Comparison of ENCODE assay signal across 12 cellular contexts in the genomic region with DNA sequence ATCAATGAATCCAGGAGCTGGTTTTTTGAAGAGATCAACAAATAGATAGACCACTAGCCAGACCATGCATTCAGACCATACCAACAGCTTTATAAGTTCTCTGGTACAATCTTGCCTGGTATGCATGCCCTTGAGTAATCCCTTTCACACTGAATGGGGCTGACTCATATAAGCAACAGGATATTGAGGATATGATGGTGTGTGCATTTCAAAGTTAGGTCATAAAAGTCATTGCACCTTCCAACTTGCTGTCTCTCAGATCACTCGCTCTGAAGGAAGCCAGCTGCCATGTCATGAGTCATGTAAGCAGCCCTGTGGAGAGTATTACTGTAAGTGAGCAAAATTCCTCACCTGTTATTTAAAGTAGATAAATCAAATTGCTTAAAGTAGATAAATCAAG. TPM values are rescaled to one million over a fixed set of nuclear protein-coding genes. Genes with fewer than 3 reads are reported as not detected.
DNase-seq lines count a peak whose midpoint lies in the region; ATAC-seq and TF ChIP-seq lines count a peak whose summit lies in the region.
"Had no signal": no experiment of that assay in that cellular context is flagged by ENCODE, and none has a peak within 500 bp of the region (broad histone marks: within the 10 kb centered on the region; RNA-seq: fewer than 3 reads in every experiment).

No MANE protein-coding gene starts in this region.

- H3K4me3 ChIP-seq in HEK293 (ENCODE audit: low read depth, low read length) (no peak overlapping the region), kidney epithelial cell (ENCODE audit: low read depth, low read length) (no peak overlapping the region)

- ATAC-seq in activated naive CD8-positive, alpha-beta T cell treated with anti-CD3 and anti-CD28 coated beads, Interleukin-2, amount 50 U/mL, for 24 hours, result peak; percentile 91
- ATAC-seq in GM21381 (IDR thresholded peaks at IDR 0.05; ENCODE audit: unreplicated experiment), result no peak
- no peak for ATAC-seq in GM18511 (IDR thresholded peaks at IDR 0.05; ENCODE audit: unreplicated experiment)

- peaks cover 29% of the 10 kb centered on the region for H3K9me3 Mint-ChIP-seq in activated naive CD8-positive, alpha-beta T cell treated with anti-CD3 and anti-CD28 coated beads, Interleukin-2, amount 50 U/mL, for 24 hours

- peaks cover 1% of the 10 kb centered on the region for H3K36me3 Mint-ChIP-seq in activated naive CD8-positive, alpha-beta T cell treated with anti-CD3 and anti-CD28 coated beads, Interleukin-2, amount 50 U/mL, for 24 hours (ENCODE audit: low read depth)

- no peak overlapping the region for H3K4me3 Mint-ChIP-seq in activated naive CD8-positive, alpha-beta T cell treated with anti-CD3 and anti-CD28 coated beads, Interleukin-2, amount 50 U/mL, for 24 hours
- H3K4me3 Mint-ChIP-seq: naive thymus-derived CD8-positive, alpha-beta T cell had no signal

- H3K36me3 ChIP-seq in HEK293 (ENCODE audit: control insufficient read depth in 2 of 2, insufficient read depth in 1 of 2, low read length in 2 of 2), result no peaks in the 10 kb centered on the region
- H3K36me3 ChIP-seq in kidney epithelial cell (ENCODE audit: control insufficient read depth, insufficient read depth, low read length), result no peaks in the 10 kb centered on the region

- no peak overlapping the region for H3K27ac Mint-ChIP-seq in activated naive CD8-positive, alpha-beta T cell treated with anti-CD3 and anti-CD28 coated beads, Interleukin-2, amount 50 U/mL, for 24 hours
- H3K27ac Mint-ChIP-seq: naive thymus-derived CD8-positive, alpha-beta T cell had no signal

- no peaks in the 10 kb centered on the region for H3K4me1 ChIP-seq in HEK293 (ENCODE audit: control insufficient read depth, insufficient read depth, low read length)

- TF ChIP-seq CTCF in HEK293 (tag by site-specific recombination; IDR thresholded peaks at IDR 0.05), result no peak
- TF ChIP-seq CTCF in kidney epithelial cell (IDR thresholded peaks at IDR 0.05; ENCODE audit: insufficient read depth, low read length, poor library complexity, severe bottlenecking), result no peak

- no peak overlapping the region for H3K27ac ChIP-seq in HEK293 (ENCODE audit: extremely low read depth, low read depth, low read length)

- CTCF ChIA-PET in HEK293 (lab: Yijun Ruan, JAX), result interaction anchor here (0.9 kb wide), 1 partner anchor 47 kb away, joined by 3 read pairs; no protein-coding TSS in a partner anchor

- no peaks in the 10 kb centered on the region for H3K4me1 Mint-ChIP-seq in activated naive CD8-positive, alpha-beta T cell treated with anti-CD3 and anti-CD28 coated beads, Interleukin-2, amount 50 U/mL, for 24 hours

- peak; percentile 42 for DNase-seq in AG20443 (ENCODE audit: low spot score)
- DNase-seq in activated naive CD8-positive, alpha-beta T cell treated with anti-CD3 and anti-CD28 coated beads, Interleukin-2, amount 50 U/mL, for 24 hours, result no peak
- DNase-seq in kidney epithelial cell (ENCODE audit: low read depth), result peak; percentile 94
- no peak for DNase-seq in nucleus accumbens (lab: John Stamatoyannopoulos, UW)
- DNase-seq in NCI-H146 treated with DMSO at 0.1 percent for 48 hours (lab: John Stamatoyannopoulos, UW; ENCODE audit: unreplicated experiment), result no peak
- DNase-seq: activated CD4-positive, alpha-beta T cell treated with anti-CD3 and anti-CD28 coated beads for 4 hours; effector CD4-positive, alpha-beta T cell; naive thymus-derived CD8-positive, alpha-beta T cell; NCI-H524 had no signal

- H3K9me3 ChIP-seq in HEK293 (ENCODE audit: control insufficient read depth, insufficient read depth, low read depth, low read length), result no peaks in the 10 kb centered on the region

- peaks cover 35% of the 10 kb centered on the region for H3K27me3 Mint-ChIP-seq in activated naive CD8-positive, alpha-beta T cell treated with anti-CD3 and anti-CD28 coated beads, Interleukin-2, amount 50 U/mL, for 24 hours

- H3K27me3 ChIP-seq in kidney epithelial cell (ENCODE audit: control insufficient read depth, insufficient read depth, low read length), result no peaks in the 10 kb centered on the region

- POLR2A ChIA-PET in HEK293 (lab: Yijun Ruan, JAX), result no interaction called here

TF ChIP-seq in HEK293, 187 proteins besides CTCF, POLR2A, EP300 and RAD21 (continues in another document):
- peak; percentile 20; the same call in 1 of the 2 replicates for TF ChIP-seq KLF8 (tag by site-specific recombination; IDR thresholded peaks at IDR 0.05)
- no peak for TF ChIP-seq HOXC10 (CRISPR knock-in tag; IDR thresholded peaks at IDR 0.05)
- TF ChIP-seq ZNF324 (tag by site-specific recombination; IDR thresholded peaks at IDR 0.05), result no peak
- 0 out of 2 replicates have a peak, but pooled peaks have one; percentile 31 for TF ChIP-seq INSM2 (tag by site-specific recombination; IDR thresholded peaks at IDR 0.05)
- TF ChIP-seq KLF10 (tag by site-specific recombination; IDR thresholded peaks at IDR 0.05), result no peak
- no peak for TF ChIP-seq ZNF335 (tag by site-specific recombination; conservative IDR thresholded peaks at IDR 0.05)
- peak; percentile 46 for TF ChIP-seq ZBTB17 (tag by site-specific recombination; IDR thresholded peaks at IDR 0.05)
- TF ChIP-seq ZNF518A (tag by site-specific recombination; conservative IDR thresholded peaks at IDR 0.05; ENCODE audit: low read depth), result peak; percentile 48; the same call in 1 of the 2 replicates
- peak; percentile 33; the same call in 1 of the 2 replicates for TF ChIP-seq ZNF639 (tag by site-specific recombination; IDR thresholded peaks at IDR 0.05)
- peak; percentile 23; the same call in 1 of the 2 replicates for TF ChIP-seq ZBTB20 (tag by site-specific recombination; IDR thresholded peaks at IDR 0.05)
- TF ChIP-seq ZNF184 (tag by site-specific recombination; IDR thresholded peaks at IDR 0.05), result peak; percentile 87
- peak; percentile 24; the same call in 1 of the 2 replicates for TF ChIP-seq PRDM1 (tag by site-specific recombination; IDR thresholded peaks at IDR 0.05)
- no peak for TF ChIP-seq ZNF777 (tag by site-specific recombination; IDR thresholded peaks at IDR 0.05; ENCODE audit: borderline replicate concordance)
- TF ChIP-seq ZNF629 (tag by site-specific recombination; IDR thresholded peaks at IDR 0.05), result peak; percentile 79

RNA-seq across cellular contexts. Expression of gene OR6J1, which starts 45.0 kb away (rescaled TPM):
- total RNA-seq in kidney epithelial cell, result not detected in 2 replicates
- total RNA-seq: naive thymus-derived CD8-positive, alpha-beta T cell had no signal

Comparison
In these comparisons a context has a peak if more than half of its experiments do, and no peak if none do; other contexts are left out.
1. DNase-seq: peak in AG20443 (single experiment) and kidney epithelial cell (single experiment); none in activated naive CD8-positive, alpha-beta T cell treated with anti-CD3 and anti-CD28 coated beads, Interleukin-2, amount 50 U/mL, for 24 hours (single experiment), nucleus accumbens (0 of 56) and NCI-H146 treated with DMSO at 0.1 percent for 48 hours (single experiment).